ENCODE assay signal across 9 cellular contexts in the genomic region with DNA sequence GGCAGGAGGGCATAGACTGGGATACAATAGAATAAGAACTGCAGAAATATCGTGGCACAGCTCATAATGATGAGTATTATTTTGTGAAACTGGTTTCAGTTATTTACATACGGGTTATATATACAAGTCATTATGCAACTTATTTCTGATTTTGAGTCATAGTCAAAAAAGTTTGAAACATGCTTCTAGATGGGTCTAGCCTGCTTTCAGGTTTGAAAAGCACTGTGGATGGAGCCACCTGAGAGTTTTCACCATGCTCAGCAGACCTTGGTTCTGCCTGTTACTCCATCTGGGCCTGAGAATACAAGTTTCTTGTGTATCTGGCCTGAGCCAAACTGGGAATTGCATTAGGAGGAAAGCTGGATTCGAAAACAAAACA. TPM values are rescaled to one million over a fixed set of nuclear protein-coding genes. Genes with fewer than 3 reads are reported as not detected.
DNase-seq lines count a peak whose midpoint lies in the region; ATAC-seq and TF ChIP-seq lines count a peak whose summit lies in the region.
"Had no signal": no experiment of that assay in that cellular context is flagged by ENCODE, and none has a peak within 500 bp of the region (broad histone marks: within the 10 kb centered on the region; RNA-seq: fewer than 3 reads in every experiment).

No MANE protein-coding gene starts in this region.

- H3K27ac Mint-ChIP-seq in activated CD8-positive, alpha-beta T cell treated with anti-CD3 and anti-CD28 coated beads, Interleukin-2, amount 10 ng/mL, durations not matched to agents 7 days and 5 days, result peak overlapping the region; percentile 98

- DNase-seq in GM10248 (ENCODE audit: extremely low spot score) (peak; percentile 68), D341Med (ENCODE audit: low spot score) (no peak), NCI-H1930 (lab: John Stamatoyannopoulos, UW) (no peak)
- DNase-seq in activated CD8-positive, alpha-beta T cell treated with anti-CD3 and anti-CD28 coated beads, Interleukin-2, amount 10 ng/mL, durations not matched to agents 7 days and 5 days, result no peak
- no peak for DNase-seq in activated effector memory CD4-positive, alpha-beta T cell treated with Interleukin-2 at 50 U/mL for 16 hours
- no peak for DNase-seq in central memory CD4-positive, alpha-beta T cell
- DNase-seq: COR-L47 had no signal

- ATAC-seq in GM19395 (IDR thresholded peaks at IDR 0.05; ENCODE audit: unreplicated experiment), result peak; percentile 73
- ATAC-seq in HG03025 (IDR thresholded peaks at IDR 0.05; ENCODE audit: low FRiP score, unreplicated experiment), result peak; percentile 49
- no peak for ATAC-seq in activated CD8-positive, alpha-beta T cell treated with anti-CD3 and anti-CD28 coated beads, Interleukin-2, amount 10 ng/mL, durations not matched to agents 7 days and 5 days

- no peaks in the 10 kb centered on the region for H3K9me3 Mint-ChIP-seq in activated CD8-positive, alpha-beta T cell treated with anti-CD3 and anti-CD28 coated beads, Interleukin-2, amount 10 ng/mL, durations not matched to agents 7 days and 5 days (ENCODE audit: insufficient read depth)

- TF ChIP-seq CTCF in GM10248 (IDR thresholded peaks at IDR 0.05; ENCODE audit: control extremely low read depth, extremely low read depth, low read depth, missing control alignments), result no peak

- H3K4me3 Mint-ChIP-seq in activated CD8-positive, alpha-beta T cell treated with anti-CD3 and anti-CD28 coated beads, Interleukin-2, amount 10 ng/mL, durations not matched to agents 7 days and 5 days, result no peak overlapping the region

- H3K36me3 Mint-ChIP-seq in activated CD8-positive, alpha-beta T cell treated with anti-CD3 and anti-CD28 coated beads, Interleukin-2, amount 10 ng/mL, durations not matched to agents 7 days and 5 days (ENCODE audit: low read depth), result peaks cover 86% of the 10 kb centered on the region

- POLR2A ChIA-PET in GM10248 (lab: Yijun Ruan, JAX), result interaction anchor here (0.6 to 6.2 kb wide), 2 partner anchors 10 to 59 kb away, joined by 4 to 38 read pairs; a partner anchor contains a TSS
- POLR2A ChIA-PET in activated CD8-positive, alpha-beta T cell treated with anti-CD3 and anti-CD28 coated beads, Interleukin-2, amount 10 ng/mL, durations not matched to agents 7 days and 5 days (lab: Charles Lee), result interaction anchor here (1.0 to 9.4 kb wide), 10 partner anchors 9 to 67 kb away, joined by 3 to 225 read pairs (median 13); a partner anchor contains a TSS

- H3K4me1 Mint-ChIP-seq in activated CD8-positive, alpha-beta T cell treated with anti-CD3 and anti-CD28 coated beads, Interleukin-2, amount 10 ng/mL, durations not matched to agents 7 days and 5 days (ENCODE audit: low read depth), result peaks cover 99% of the 10 kb centered on the region

- no peaks in the 10 kb centered on the region for H3K27me3 Mint-ChIP-seq in activated CD8-positive, alpha-beta T cell treated with anti-CD3 and anti-CD28 coated beads, Interleukin-2, amount 10 ng/mL, durations not matched to agents 7 days and 5 days (ENCODE audit: low read depth)

- CTCF ChIA-PET in GM10248 (lab: Yijun Ruan, JAX), result interaction anchor here (0.9 to 6.9 kb wide), 7 partner anchors 9 to 55 kb away, joined by 4 to 27 read pairs (median 5); a partner anchor contains a TSS
- CTCF ChIA-PET in activated CD8-positive, alpha-beta T cell treated with anti-CD3 and anti-CD28 coated beads, Interleukin-2, amount 10 ng/mL, durations not matched to agents 7 days and 5 days (lab: Charles Lee), result interaction anchor here (0.8 to 14.8 kb wide), 6 partner anchors 11 to 191 kb away, joined by 3 to 168 read pairs (median 18); a partner anchor contains a TSS

RNA-seq across cellular contexts. Expression of a gene that starts 12.0 kb away (rescaled TPM):
- total RNA-seq in activated CD8-positive, alpha-beta T cell treated with anti-CD3 and anti-CD28 coated beads, Interleukin-2, amount 10 ng/mL, durations not matched to agents 7 days and 5 days, result 100 to 1,000 TPM; 202 to 210 TPM
